In genomic region chrX:22433292-22434070, GRCh38 we compare ENCODE assay signal across 18 cellular contexts.
DNase-seq lines count a peak whose midpoint lies in the region; ATAC-seq and TF ChIP-seq lines count a peak whose summit lies in the region.
"Had no signal": no experiment of that assay in that cellular context is flagged by ENCODE, and none has a peak within 500 bp of the region (broad histone marks: within the 10 kb centered on the region; RNA-seq: fewer than 3 reads in every experiment).

No MANE protein-coding gene starts in this region.

- no peak overlapping the region for H3K4me3 ChIP-seq in GM23338
- no peak overlapping the region for H3K4me3 ChIP-seq in HUES48 (ENCODE audit: low read depth, low read length)
- H3K4me3 ChIP-seq in OCI-LY7 (ENCODE audit: low read depth, low read length, poor library complexity, severe bottlenecking): no peak overlapping the region
- H3K4me3 ChIP-seq: HAP-1 had no signal

- H3K4me2 ChIP-seq in GM23338 (no peak overlapping the region), OCI-LY7 (ENCODE audit: low read length) (no peak overlapping the region)

- H2AFZ ChIP-seq in GM23338 (no peak overlapping the region), OCI-LY7 (ENCODE audit: low read length) (no peak overlapping the region)

- POLR2A ChIA-PET in WTC11 (lab: Charles Lee) (no interaction called here), OCI-LY7 (lab: Charles Lee) (no interaction called here)

- DNase-seq in GM23338 (ENCODE audit: low spot score): no peak
- DNase-seq in WTC11 (ENCODE audit: low spot score): peak; percentile 9
- no peak for DNase-seq in nephron progenitor cell
- DNase-seq in OCI-LY7 (ENCODE audit: low spot score): no peak
- DNase-seq in kidney tubule cell (ENCODE audit: low spot score): no peak
- DNase-seq: ACHN, DMS79 treated with DMSO at 0.1 percent for 48 hours, KBM-7, MV-4-11, NCI-H187, NCI-H345, NCI-H524 treated with DMSO at 0.1 percent for 48 hours, SHP77 treated with DMSO at 0.1 percent for 48 hours had no signal

- H3K36me3 ChIP-seq in GM23338 (ENCODE audit: insufficient read depth) (no peaks in the 10 kb centered on the region), HUES48 (ENCODE audit: control insufficient read depth, insufficient read depth, low read length) (no peaks in the 10 kb centered on the region), OCI-LY7 (ENCODE audit: insufficient read depth, low read length) (no peaks in the 10 kb centered on the region)
- H3K36me3 ChIP-seq: HAP-1 had no signal

- H3K27me3 ChIP-seq in GM23338 (ENCODE audit: insufficient read depth) (no peaks in the 10 kb centered on the region), HUES48 (ENCODE audit: control insufficient read depth, insufficient read depth, low read length) (no peaks in the 10 kb centered on the region)

- H3K36me3 Mint-ChIP-seq in GM23338 (ENCODE audit: low read depth): no peaks in the 10 kb centered on the region
- H3K36me3 Mint-ChIP-seq in WTC11: no peaks in the 10 kb centered on the region
- H3K36me3 Mint-ChIP-seq in nephron progenitor cell (ENCODE audit: low read depth): no peaks in the 10 kb centered on the region

- H3K9me3 Mint-ChIP-seq in GM23338 (no peaks in the 10 kb centered on the region), WTC11 (peaks cover 21% of the 10 kb centered on the region), nephron progenitor cell (peaks cover 36% of the 10 kb centered on the region)

- no peaks in the 10 kb centered on the region for H3F3A ChIP-seq in GM23338 (replicated peaks; ENCODE audit: low read depth)

- peak overlapping the region; percentile 74 for H3K27ac Mint-ChIP-seq in GM23338
- no peak overlapping the region for H3K27ac Mint-ChIP-seq in WTC11
- H3K27ac Mint-ChIP-seq in nephron progenitor cell: no peak overlapping the region

- no peak overlapping the region for H3K27ac ChIP-seq in GM23338 (ENCODE audit: low read depth)
- peak overlapping the region; percentile 27 for H3K27ac ChIP-seq in HUES48 (ENCODE audit: low read depth, low read length)
- H3K27ac ChIP-seq in OCI-LY7 (ENCODE audit: low read depth, low read length, poor library complexity, severe bottlenecking): no peak overlapping the region
- H3K27ac ChIP-seq: C4-2B had no signal

- H3K27me3 Mint-ChIP-seq in GM23338 (ENCODE audit: insufficient read depth, low read depth, poor library complexity) (no peaks in the 10 kb centered on the region), WTC11 (ENCODE audit: low read depth) (peaks cover 3% of the 10 kb centered on the region; the same call in 1 of the 2 replicates), nephron progenitor cell (ENCODE audit: low read depth, poor library complexity) (no peaks in the 10 kb centered on the region)

- no peaks in the 10 kb centered on the region for H3K79me2 ChIP-seq in GM23338 (replicated peaks; ENCODE audit: insufficient read depth)
- no peaks in the 10 kb centered on the region for H3K79me2 ChIP-seq in OCI-LY7 (ENCODE audit: insufficient read depth, low read depth, low read length)

- H3K9me3 ChIP-seq in HUES48 (ENCODE audit: control insufficient read depth, insufficient read depth, low read length) (no peaks in the 10 kb centered on the region), OCI-LY7 (ENCODE audit: low read length) (no peaks in the 10 kb centered on the region)
- H3K9me3 ChIP-seq: HAP-1 had no signal

- intact Hi-C loops in OCI-LY7 (cut with micrococcal nuclease; ENCODE audit: unreplicated experiment): no loop called here

- H3K4me3 Mint-ChIP-seq in GM23338 (no peak overlapping the region), WTC11 (no peak overlapping the region), nephron progenitor cell (peak overlapping the region; percentile 4)

- H3K4me1 ChIP-seq in GM23338 (ENCODE audit: insufficient read depth) (no peaks in the 10 kb centered on the region), HUES48 (ENCODE audit: control insufficient read depth, insufficient read depth, low read length) (no peaks in the 10 kb centered on the region), OCI-LY7 (ENCODE audit: insufficient read depth, low read length, poor library complexity, severe bottlenecking) (no peaks in the 10 kb centered on the region)
- H3K4me1 ChIP-seq: HAP-1 had no signal

- no peaks in the 10 kb centered on the region for H4K20me1 ChIP-seq in GM23338 (replicated peaks; ENCODE audit: insufficient read depth)
- no peaks in the 10 kb centered on the region for H4K20me1 ChIP-seq in OCI-LY7 (ENCODE audit: insufficient read depth, low read length)

- no peak overlapping the region for H3K9ac ChIP-seq in HUES48 (ENCODE audit: low read depth, low read length)

- CTCF ChIA-PET in WTC11 (lab: Charles Lee) (no interaction called here), OCI-LY7 (lab: Charles Lee; ENCODE audit: unreplicated experiment) (no interaction called here)

- no peak for ATAC-seq in GM23338
- peak; percentile 26; the same call in 1 of the 2 replicates for ATAC-seq in WTC11
- ATAC-seq in HG03139 (IDR thresholded peaks at IDR 0.05; ENCODE audit: unreplicated experiment): no peak
- no peak for ATAC-seq in GM21360 (IDR thresholded peaks at IDR 0.05; ENCODE audit: unreplicated experiment)

- no TSS peak for BruUV-seq in OCI-LY7 (replicated peaks; lab: Mats Ljungman, UMichigan)

- 0 out of 3 replicates have a peak, but pooled peaks cover 4% of the 10 kb centered on the region for H3K4me1 Mint-ChIP-seq in GM23338
- H3K4me1 Mint-ChIP-seq in WTC11: peaks cover 5% of the 10 kb centered on the region
- peaks cover 7% of the 10 kb centered on the region for H3K4me1 Mint-ChIP-seq in nephron progenitor cell

- TF ChIP-seq CTCF in GM23338 (conservative IDR thresholded peaks at IDR 0.05; ENCODE audit: low read depth in 2 of 2) (no peak), WTC11 (IDR thresholded peaks at IDR 0.05) (no peak), nephron progenitor cell (IDR thresholded peaks at IDR 0.05) (no peak), OCI-LY7 (conservative IDR thresholded peaks at IDR 0.05; ENCODE audit: low read length) (no peak)

- H3K9me2 ChIP-seq in GM23338 (ENCODE audit: insufficient read depth) (no peaks in the 10 kb centered on the region), OCI-LY7 (ENCODE audit: insufficient read depth, low read length) (no peaks in the 10 kb centered on the region)

TF ChIP-seq in GM23338, 12 proteins besides CTCF, POLR2A, EP300 and RAD21:
- TF ChIP-seq POLR2AphosphoS5 (IDR thresholded peaks at IDR 0.05; ENCODE audit: low read depth): no peak
- no peak for TF ChIP-seq NANOG (IDR thresholded peaks at IDR 0.05; ENCODE audit: borderline replicate concordance)

TF ChIP-seq in WTC11, 78 proteins besides CTCF, POLR2A, EP300 and RAD21 (continues in another document):
- TF ChIP-seq OVOL2 (CRISPR knock-in tag; IDR thresholded peaks at IDR 0.05; ENCODE audit: borderline replicate concordance) (no peak), ATF3 (CRISPR knock-in tag; conservative IDR thresholded peaks at IDR 0.05) (no peak), NR1H2 (CRISPR knock-in tag; IDR thresholded peaks at IDR 0.05) (no peak), SMAD4 (CRISPR knock-in tag; IDR thresholded peaks at IDR 0.05) (no peak), RELA (CRISPR knock-in tag; IDR thresholded peaks at IDR 0.05; ENCODE audit: borderline replicate concordance) (no peak), FOXJ3 (CRISPR knock-in tag; IDR thresholded peaks at IDR 0.05; ENCODE audit: borderline replicate concordance) (no peak), E2F1 (CRISPR knock-in tag; IDR thresholded peaks at IDR 0.05) (no peak), ELF4 (CRISPR knock-in tag; IDR thresholded peaks at IDR 0.05; ENCODE audit: low read depth) (no peak), ARID4B (CRISPR knock-in tag; IDR thresholded peaks at IDR 0.05; ENCODE audit: borderline replicate concordance) (no peak), NFYB (CRISPR knock-in tag; conservative IDR thresholded peaks at IDR 0.05; ENCODE audit: low read depth) (no peak)
